In the genomic region with DNA sequence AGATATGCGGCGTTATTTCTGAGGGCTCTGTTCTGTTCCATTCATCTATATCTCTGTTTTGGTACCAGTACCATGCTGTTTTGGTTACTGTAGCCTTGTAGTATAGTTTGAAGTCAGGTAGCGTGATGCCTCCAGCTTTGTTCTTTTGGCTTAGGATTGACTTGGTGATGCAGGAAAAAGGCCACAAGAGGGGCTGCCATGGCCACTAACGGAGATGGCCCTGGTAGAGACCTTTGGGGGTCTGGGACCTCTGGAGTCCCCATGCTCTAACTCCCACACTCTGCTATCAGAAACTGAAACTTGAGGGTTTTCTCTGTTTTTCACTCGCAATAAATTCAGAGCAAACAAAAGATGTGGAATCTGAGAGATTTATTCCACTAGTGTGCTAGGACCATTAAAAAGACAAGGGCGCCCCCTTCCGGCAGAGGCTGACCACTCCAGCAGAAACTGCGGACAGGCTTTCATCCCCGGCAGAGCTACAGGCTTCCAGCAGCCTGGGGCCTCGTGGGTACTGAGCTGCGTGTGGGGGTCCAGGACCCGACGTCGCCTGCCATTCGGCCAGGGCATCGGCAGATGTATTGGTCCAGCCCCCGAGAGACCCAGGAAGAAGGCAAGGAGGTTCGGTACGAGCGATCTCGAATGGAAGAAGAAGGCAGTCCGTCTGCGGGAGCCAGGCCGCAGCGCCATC, we compare ENCODE assay signal across 8 cellular contexts.
DNase-seq lines count a peak whose midpoint lies in the region; ATAC-seq and TF ChIP-seq lines count a peak whose summit lies in the region.
"Not testable (repeated sequence)": the region's sequence is repeated elsewhere in the genome, so short reads cannot be mapped to it uniquely, and the experiment has no call there.

No MANE protein-coding gene starts in this region.

- intact Hi-C loops in A673 (cut with micrococcal nuclease; ENCODE audit: unreplicated experiment) = loop anchor here (10.0 kb wide), 3 partner anchors 519 to 1699 kb away; no protein-coding TSS in a partner anchor
- intact Hi-C loops in OCI-LY7 (cut with micrococcal nuclease; ENCODE audit: unreplicated experiment); sigmoid colon (cut with DNase I): not testable (repeated sequence)

- H3K4me2 ChIP-seq in Karpas-422 (ENCODE audit: low read depth, low read length, poor library complexity, severe bottlenecking); OCI-LY7 (ENCODE audit: low read length): not testable (repeated sequence)

- CTCF ChIA-PET in A673 (lab: Charles Lee); OCI-LY7 (lab: Charles Lee; ENCODE audit: unreplicated experiment); activated CD8-positive, alpha-beta T cell treated with anti-CD3 and anti-CD28 coated beads, Interleukin-2, amount 10 ng/mL, durations not matched to agents 7 days and 5 days (lab: Charles Lee): not testable (repeated sequence)

- H3K4me1 ChIP-seq in A673 (ENCODE audit: insufficient read depth, low read length, poor library complexity, severe bottlenecking); Karpas-422 (ENCODE audit: low read length); OCI-LY7 (ENCODE audit: insufficient read depth, low read length, poor library complexity, severe bottlenecking); sigmoid colon: not testable (repeated sequence)

- not testable (repeated sequence) for H3K9ac ChIP-seq in Karpas-422 (ENCODE audit: low read length)

- not testable (repeated sequence) for BruUV-seq in A673 (replicated peaks; lab: Mats Ljungman, UMichigan); OCI-LY7 (replicated peaks; lab: Mats Ljungman, UMichigan)

- not testable (repeated sequence) for H3K27me3 Mint-ChIP-seq in activated CD8-positive, alpha-beta T cell treated with anti-CD3 and anti-CD28 coated beads, Interleukin-2, amount 10 ng/mL, durations not matched to agents 7 days and 5 days (ENCODE audit: low read depth)

- not testable (repeated sequence) for H3K9me3 Mint-ChIP-seq in activated CD8-positive, alpha-beta T cell treated with anti-CD3 and anti-CD28 coated beads, Interleukin-2, amount 10 ng/mL, durations not matched to agents 7 days and 5 days (ENCODE audit: insufficient read depth)

- H3K9me2 ChIP-seq in Karpas-422 (replicated peaks; ENCODE audit: insufficient read depth, low read length); OCI-LY7 (ENCODE audit: insufficient read depth, low read length): not testable (repeated sequence)

- TF ChIP-seq POLR2A in sigmoid colon (IDR thresholded peaks at IDR 0.05) = not testable (repeated sequence)

- not testable (repeated sequence) for H4K20me1 ChIP-seq in Karpas-422 (ENCODE audit: insufficient read depth, low read depth, low read length); OCI-LY7 (ENCODE audit: insufficient read depth, low read length)

- H3K4me3 Mint-ChIP-seq in activated CD8-positive, alpha-beta T cell treated with anti-CD3 and anti-CD28 coated beads, Interleukin-2, amount 10 ng/mL, durations not matched to agents 7 days and 5 days = not testable (repeated sequence)

- not testable (repeated sequence) for H3K27ac ChIP-seq in A673 (ENCODE audit: low read depth, low read length, poor library complexity, severe bottlenecking); Karpas-422 (ENCODE audit: low read length); OCI-LY7 (ENCODE audit: low read depth, low read length, poor library complexity, severe bottlenecking); sigmoid colon

- not testable (repeated sequence) for H3K4me3 ChIP-seq in A673 (ENCODE audit: low read depth, low read length, poor library complexity, severe bottlenecking); Karpas-422 (ENCODE audit: low read length); OCI-LY7 (ENCODE audit: low read depth, low read length, poor library complexity, severe bottlenecking); sigmoid colon

- not testable (repeated sequence) for TF ChIP-seq EP300 in sigmoid colon (IDR thresholded peaks at IDR 0.05)

- 80 to 82% methylated on average over 25 of the region's 25 CpGs for WGBS in sigmoid colon, 2 donors

- H3K27ac Mint-ChIP-seq in activated CD8-positive, alpha-beta T cell treated with anti-CD3 and anti-CD28 coated beads, Interleukin-2, amount 10 ng/mL, durations not matched to agents 7 days and 5 days = not testable (repeated sequence)

- not testable (repeated sequence) for H3K79me2 ChIP-seq in Karpas-422 (ENCODE audit: low read length); OCI-LY7 (ENCODE audit: insufficient read depth, low read depth, low read length)

- H3K27me3 ChIP-seq in A673 (replicated peaks; ENCODE audit: insufficient read depth, low read depth, low read length, poor library complexity); Karpas-422 (ENCODE audit: low read length); sigmoid colon: not testable (repeated sequence)

- H3K9me3 ChIP-seq in A673 (ENCODE audit: low read depth, low read length, poor library complexity, severe bottlenecking); Karpas-422 (ENCODE audit: low read length); OCI-LY7 (ENCODE audit: low read length); sigmoid colon: not testable (repeated sequence)

- not testable (repeated sequence) for H3K36me3 Mint-ChIP-seq in activated CD8-positive, alpha-beta T cell treated with anti-CD3 and anti-CD28 coated beads, Interleukin-2, amount 10 ng/mL, durations not matched to agents 7 days and 5 days (ENCODE audit: low read depth)

- TF ChIP-seq CTCF in A673 (conservative IDR thresholded peaks at IDR 0.05; ENCODE audit: low read depth, low read length) = peak; percentile 57
- TF ChIP-seq CTCF in OCI-LY7 (conservative IDR thresholded peaks at IDR 0.05; ENCODE audit: low read length) = peak; percentile 71
- not testable (repeated sequence) for TF ChIP-seq CTCF in sigmoid colon (IDR thresholded peaks at IDR 0.05)

- H3K4me1 Mint-ChIP-seq in activated CD8-positive, alpha-beta T cell treated with anti-CD3 and anti-CD28 coated beads, Interleukin-2, amount 10 ng/mL, durations not matched to agents 7 days and 5 days (ENCODE audit: low read depth) = not testable (repeated sequence)

- DNase-seq in A673 (ENCODE audit: low spot score) = peak; percentile 44
- DNase-seq in Karpas-422 = peak; percentile 73
- peak; percentile 23 for DNase-seq in OCI-LY7 (ENCODE audit: low spot score)
- DNase-seq in activated CD8-positive, alpha-beta T cell treated with anti-CD3 and anti-CD28 coated beads, Interleukin-2, amount 10 ng/mL, durations not matched to agents 7 days and 5 days = peak; percentile 26
- peak; percentile 57 for DNase-seq in ecto neural progenitor cell (ENCODE audit: low spot score)
- peak; percentile 2 for DNase-seq in iris pigment epithelial cell (ENCODE audit: low read depth)
- DNase-seq in sigmoid colon = peak; percentile 54

- peak; percentile 95 for ATAC-seq in GM18868 (IDR thresholded peaks at IDR 0.05; ENCODE audit: unreplicated experiment)
- not testable (repeated sequence) for ATAC-seq in activated CD8-positive, alpha-beta T cell treated with anti-CD3 and anti-CD28 coated beads, Interleukin-2, amount 10 ng/mL, durations not matched to agents 7 days and 5 days

- not testable (repeated sequence) for H2AFZ ChIP-seq in Karpas-422 (ENCODE audit: low read length); OCI-LY7 (ENCODE audit: low read length)

- POLR2A ChIA-PET in A673 (lab: Charles Lee; ENCODE audit: low non-redundant PET); OCI-LY7 (lab: Charles Lee); activated CD8-positive, alpha-beta T cell treated with anti-CD3 and anti-CD28 coated beads, Interleukin-2, amount 10 ng/mL, durations not matched to agents 7 days and 5 days (lab: Charles Lee): not testable (repeated sequence)

- H3K36me3 ChIP-seq in A673 (ENCODE audit: insufficient read depth, low read length, poor library complexity, severe bottlenecking); Karpas-422 (ENCODE audit: insufficient read depth, low read length); OCI-LY7 (ENCODE audit: insufficient read depth, low read length); sigmoid colon: not testable (repeated sequence)

Comparison
In these comparisons a context has a peak if more than half of its experiments do, and no peak if none do; other contexts are left out.
1. DNase-seq: peak in every context shown above with its lines; median percentile 73 in Karpas-422; 57 in ecto neural progenitor cell; 54 in sigmoid colon; 44 in A673; 26 in activated CD8-positive, alpha-beta T cell treated with anti-CD3 and anti-CD28 coated beads, Interleukin-2, amount 10 ng/mL, durations not matched to agents 7 days and 5 days; 23 in OCI-LY7; 2 in iris pigment epithelial cell.